2 cellular contexts compared by ENCODE assay signal in genomic region chr1:39483276-39483675, GRCh38.
TF ChIP-seq lines count a peak whose summit lies in the region.

No MANE protein-coding gene starts in this region.

TF ChIP-seq in IMR-90, 13 proteins besides CTCF, POLR2A, EP300 and RAD21:
- TF ChIP-seq CHD1 (IDR thresholded peaks at IDR 0.05; ENCODE audit: low read depth, low read length) (no peak), CEBPB (IDR thresholded peaks at IDR 0.05; ENCODE audit: low read depth, low read length) (peak; percentile 82), MXI1 (IDR thresholded peaks at IDR 0.05; ENCODE audit: borderline replicate concordance, low read depth, low read length) (no peak)

TF ChIP-seq in H1, 55 proteins besides CTCF, POLR2A, EP300 and RAD21:
- TF ChIP-seq CEBPB (IDR thresholded peaks at IDR 0.05; ENCODE audit: low read depth, low read length) (0 out of 2 replicates have a peak, but pooled peaks have one; percentile 20), ZNF274 (IDR thresholded peaks at IDR 0.05; ENCODE audit: borderline replicate concordance, extremely low read depth, low read length) (no peak), KDM5A (IDR thresholded peaks at IDR 0.05; ENCODE audit: low read length) (no peak)
